11 cellular contexts compared by ENCODE assay signal in genomic region chr10:29140991-29141390, GRCh38.
DNase-seq lines count a peak whose midpoint lies in the region; ATAC-seq, FAIRE-seq and TF ChIP-seq lines count a peak whose summit lies in the region.
"Had no signal": no experiment of that assay in that cellular context is flagged by ENCODE, and none has a peak within 500 bp of the region (broad histone marks: within the 10 kb centered on the region; RNA-seq: fewer than 3 reads in every experiment).

No MANE protein-coding gene starts in this region.

- H3K36me3 ChIP-seq in A673 (ENCODE audit: insufficient read depth, low read length, poor library complexity, severe bottlenecking), result no peaks in the 10 kb centered on the region
- H3K36me3 ChIP-seq: colonic mucosa had no signal

- intact Hi-C loops in A673 (cut with micrococcal nuclease; ENCODE audit: unreplicated experiment), result no loop called here

- POLR2A ChIA-PET in A673 (lab: Charles Lee; ENCODE audit: low non-redundant PET), result no interaction called here

- no peak for ATAC-seq in GM21423 (IDR thresholded peaks at IDR 0.05; ENCODE audit: unreplicated experiment)
- ATAC-seq in HG02938 (IDR thresholded peaks at IDR 0.05; ENCODE audit: unreplicated experiment), result no peak

- H3K4me3 ChIP-seq in fibroblast of the aortic adventitia (ENCODE audit: low read depth, low read length) (no peak overlapping the region), A673 (ENCODE audit: low read depth, low read length, poor library complexity, severe bottlenecking) (no peak overlapping the region)
- H3K4me3 ChIP-seq: colonic mucosa had no signal

- TF ChIP-seq CTCF in fibroblast of the aortic adventitia (IDR thresholded peaks at IDR 0.05; ENCODE audit: insufficient read depth, low read length) (no peak), A673 (conservative IDR thresholded peaks at IDR 0.05; ENCODE audit: low read depth, low read length) (no peak)

- CTCF ChIA-PET in A673 (lab: Charles Lee), result no interaction called here

- BruUV-seq in A673 (replicated peaks; lab: Mats Ljungman, UMichigan), result no TSS peak

- peaks cover 10% of the 10 kb centered on the region for H3K4me1 ChIP-seq in A673 (ENCODE audit: insufficient read depth, low read length, poor library complexity, severe bottlenecking)
- H3K4me1 ChIP-seq: colonic mucosa had no signal

- no peak for TF ChIP-seq POLR2A in H54 (IDR thresholded peaks at IDR 0.05; ENCODE audit: low read depth, low read length)

- FAIRE-seq in H54 (lab: Jason Lieb, UNC), result peak; percentile 89
- FAIRE-seq: G401.6 had no signal

- peak; percentile 47 for DNase-seq in H54 (ENCODE audit: insufficient read length, low spot score)
- DNase-seq in SW 1271 (lab: John Stamatoyannopoulos, UW), result peak; percentile 79 to 87
- peak; percentile 96 for DNase-seq in fibroblast of the aortic adventitia (ENCODE audit: low read depth)
- peak; percentile 39 for DNase-seq in smooth muscle cell of the brain vasculature (ENCODE audit: low read depth, low spot score)
- DNase-seq in activated gamma-delta T cell treated with Interleukin-2 at 50 U/mL for 16 hours, result no peak
- no peak for DNase-seq in A673 (ENCODE audit: low spot score)
- DNase-seq: colonic mucosa, KG1 had no signal

- no peaks in the 10 kb centered on the region for H3K9me3 ChIP-seq in A673 (ENCODE audit: low read depth, low read length, poor library complexity, severe bottlenecking)
- H3K9me3 ChIP-seq: colonic mucosa had no signal

- H3K27ac ChIP-seq in A673 (ENCODE audit: low read depth, low read length, poor library complexity, severe bottlenecking), result no peak overlapping the region
- H3K27ac ChIP-seq: colonic mucosa had no signal

- no peaks in the 10 kb centered on the region for H3K27me3 ChIP-seq in A673 (replicated peaks; ENCODE audit: insufficient read depth, low read depth, low read length, poor library complexity)
- H3K27me3 ChIP-seq: colonic mucosa had no signal

Comparison
In these comparisons a context has a peak if more than half of its experiments do, and no peak if none do; other contexts are left out.
1. DNase-seq: peak in H54 (single experiment), SW 1271 (2 of 2), fibroblast of the aortic adventitia (single experiment) and smooth muscle cell of the brain vasculature (single experiment); none in activated gamma-delta T cell treated with Interleukin-2 at 50 U/mL for 16 hours (single experiment) and A673 (single experiment).